8 cellular contexts compared by ENCODE assay signal in the genomic region with DNA sequence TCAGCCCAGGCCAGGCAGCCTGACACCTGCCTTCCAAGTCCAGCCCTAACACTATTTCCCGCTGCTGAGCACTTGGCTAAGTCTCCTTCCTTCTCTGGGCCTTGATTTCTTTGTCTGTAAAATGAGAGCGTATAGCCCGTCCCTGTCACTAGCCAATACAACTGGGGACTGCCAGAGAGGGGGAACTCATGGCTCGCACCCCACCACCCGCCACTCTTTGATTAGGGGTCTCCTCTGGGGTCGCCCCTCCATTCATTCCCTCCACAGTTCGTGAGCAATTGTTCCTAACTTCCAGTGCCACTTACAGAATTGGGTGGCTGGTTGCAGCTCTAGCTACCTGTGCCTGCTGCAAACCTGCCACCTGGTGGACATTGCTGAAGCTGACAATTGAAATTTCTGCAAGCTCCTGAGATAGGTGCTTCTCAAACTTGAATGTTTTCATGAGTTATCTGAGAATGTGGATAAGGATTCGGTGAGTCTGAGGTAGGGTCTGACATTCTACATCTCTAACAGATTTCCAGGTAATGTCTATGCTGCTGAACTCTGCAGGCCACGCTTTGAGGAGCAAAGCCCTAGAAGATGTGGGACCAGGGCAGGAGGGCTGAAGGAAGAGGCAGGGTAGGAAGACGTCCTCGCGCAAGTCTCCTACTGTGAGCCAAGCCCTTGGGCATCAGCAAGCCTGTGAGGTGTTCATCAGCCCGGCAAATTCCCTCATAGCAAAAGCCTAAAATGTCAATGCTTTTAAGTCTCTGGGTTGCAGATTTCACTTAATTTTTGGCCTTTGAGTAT. TPM values are rescaled to one million over a fixed set of nuclear protein-coding genes. Genes with fewer than 3 reads are reported as not detected.
A peak's percentile ranks its signal among the peaks of the same experiment; 100 is the strongest.
DNase-seq lines count a peak whose midpoint lies in the region; ATAC-seq, FAIRE-seq and TF ChIP-seq lines count a peak whose summit lies in the region.

No MANE protein-coding gene starts in this region.

- 57% methylated on average over 13 of the region's 13 CpGs; no CpG with 5 or more reads in 1 of the 2 experiments for WGBS in H1 (ENCODE audit: extremely low coverage in 1 of 2, insufficient coverage in 1 of 2, insufficient read length in 1 of 2, insufficient replicate concordance in 2 of 2, low coverage in 1 of 2, low lambda C conversion rate in 2 of 2, missing lambda C conversion rate in 1 of 2), 2 experiments
- no CpG with 5 or more reads among the region's 13 CpGs for WGBS in mesendoderm (ENCODE audit: extremely low coverage, insufficient coverage, low lambda C conversion rate)

- POLR2A ChIA-PET in HEK293T (lab: Yijun Ruan, JAX) (no interaction called here), H1 (lab: Charles Lee; ENCODE audit: partially characterized antibody) (no interaction called here)
- POLR2A ChIA-PET in activated CD8-positive, alpha-beta T cell treated with anti-CD3 and anti-CD28 coated beads, Interleukin-2, amount 10 ng/mL, durations not matched to agents 7 days and 5 days (lab: Charles Lee) = no interaction called here

- H2AK5ac ChIP-seq in H1 (ENCODE audit: low read depth, low read length) (no peak overlapping the region), mesendoderm (ENCODE audit: low read length) (no peak overlapping the region)

- peaks cover 7% of the 10 kb centered on the region for H3K27me3 ChIP-seq in CD4-positive, CD25-positive, alpha-beta regulatory T cell (ENCODE audit: control insufficient read depth, insufficient read depth, low read length)
- H3K27me3 ChIP-seq in H1 (replicated peaks in 1 of 4; ENCODE audit: control insufficient read depth in 3 of 4, extremely low read depth in 1 of 4, insufficient read depth in 3 of 4, low read length in 3 of 4) (no peaks in the 10 kb centered on the region), mesendoderm (ENCODE audit: insufficient read depth, low read length, poor library complexity) (no peaks in the 10 kb centered on the region)

- H3K79me2 ChIP-seq in H1 (ENCODE audit: control insufficient read depth in 1 of 2, insufficient read depth in 2 of 2, low read length in 2 of 2) (no peaks in the 10 kb centered on the region), mesendoderm (ENCODE audit: control insufficient read depth, insufficient read depth, low read length) (no peaks in the 10 kb centered on the region)

- H4K20me1 ChIP-seq in H1 (replicated peaks in 1 of 2; ENCODE audit: control insufficient read depth in 1 of 2, insufficient read depth in 2 of 2, low read length in 2 of 2) = no peaks in the 10 kb centered on the region

- H3K56ac ChIP-seq in H1 (replicated peaks; ENCODE audit: insufficient read length, low read depth, low read length) (no peak overlapping the region), mesendoderm (ENCODE audit: low read length) (no peak overlapping the region)

- H3K36me3 ChIP-seq in CD4-positive, CD25-positive, alpha-beta regulatory T cell (ENCODE audit: control insufficient read depth, insufficient read depth, low read length) = no peaks in the 10 kb centered on the region
- no peaks in the 10 kb centered on the region for H3K36me3 ChIP-seq in H1 (ENCODE audit: control insufficient read depth in 2 of 4, insufficient read depth in 4 of 4, low read length in 3 of 4)
- H3K36me3 ChIP-seq in mesendoderm (ENCODE audit: control insufficient read depth, insufficient read depth, low read length) = no peaks in the 10 kb centered on the region

- peak; percentile 42 to 76 (median 72) for DNase-seq in CD4-positive, CD25-positive, alpha-beta regulatory T cell
- peak; percentile 69 for DNase-seq in HEK293T (ENCODE audit: extremely low spot score)
- peak; percentile 29 for DNase-seq in NCI-H748 treated with DMSO at 0.1 percent for 48 hours (lab: John Stamatoyannopoulos, UW)
- peak; percentile 79 for DNase-seq in activated CD8-positive, alpha-beta T cell treated with anti-CD3 and anti-CD28 coated beads, Interleukin-2, amount 10 ng/mL, durations not matched to agents 7 days and 5 days
- peak in 1 of 2 experiments; percentile 83 for DNase-seq in H1 (ENCODE audit: low read depth in 1 of 2, low spot score in 2 of 2)
- DNase-seq in mesendoderm = peak; percentile 83
- DNase-seq in stimulated activated CD8-positive, alpha-beta memory T cell treated with anti-CD3 and anti-CD28 coated beads, Interleukin-4, amount 100 ng/mL, for 48 hours = peak; percentile 76

- H3K4ac ChIP-seq in H1 (replicated peaks; ENCODE audit: insufficient read length, low read depth, low read length) (no peak overlapping the region), mesendoderm (ENCODE audit: low read depth, low read length) (no peak overlapping the region)

- H2AFZ ChIP-seq in H1 (ENCODE audit: low read length) = peak overlapping the region; percentile 93

- no peak overlapping the region for H4K91ac ChIP-seq in H1 (replicated peaks; ENCODE audit: insufficient read length, low read length)

- H3K27ac Mint-ChIP-seq in CD4-positive, CD25-positive, alpha-beta regulatory T cell = no peak overlapping the region
- H3K27ac Mint-ChIP-seq in activated CD8-positive, alpha-beta T cell treated with anti-CD3 and anti-CD28 coated beads, Interleukin-2, amount 10 ng/mL, durations not matched to agents 7 days and 5 days = no peak overlapping the region

- H3K18ac ChIP-seq in H1 (ENCODE audit: extremely low read depth, low read length) (no peak overlapping the region), mesendoderm (ENCODE audit: low read length) (no peak overlapping the region)

- H3K9me3 ChIP-seq in CD4-positive, CD25-positive, alpha-beta regulatory T cell (ENCODE audit: control insufficient read depth in 2 of 2, low read length in 2 of 2) = no peaks in the 10 kb centered on the region
- no peaks in the 10 kb centered on the region for H3K9me3 ChIP-seq in H1 (ENCODE audit: insufficient read depth in 2 of 2, low read depth in 1 of 2, low read length in 1 of 2)

- peak; percentile 74 to 95 (median 95) for TF ChIP-seq CTCF in H1 (IDR thresholded peaks at IDR 0.05; ENCODE audit: control extremely low read depth in 1 of 3, insufficient read depth in 1 of 3, low read depth in 1 of 3, low read length in 3 of 3)

- no peaks in the 10 kb centered on the region for H3K9me3 Mint-ChIP-seq in CD4-positive, CD25-positive, alpha-beta regulatory T cell
- no peaks in the 10 kb centered on the region for H3K9me3 Mint-ChIP-seq in activated CD8-positive, alpha-beta T cell treated with anti-CD3 and anti-CD28 coated beads, Interleukin-2, amount 10 ng/mL, durations not matched to agents 7 days and 5 days (ENCODE audit: insufficient read depth)

- peak; percentile 98 for FAIRE-seq in H1 (lab: Jason Lieb, UNC)

- H2BK120ac ChIP-seq in H1 (replicated peaks; ENCODE audit: low read depth, low read length) = no peak overlapping the region
- H2BK120ac ChIP-seq in mesendoderm (ENCODE audit: low read depth, low read length) = no peak overlapping the region

- H4K5ac ChIP-seq in H1 (ENCODE audit: insufficient read length, low read depth, low read length) = no peak overlapping the region
- H4K5ac ChIP-seq in mesendoderm (ENCODE audit: low read length) = no peak overlapping the region

- TF ChIP-seq POLR2A in H1 (IDR thresholded peaks at IDR 0.05; ENCODE audit: control extremely low read depth in 1 of 2, low read depth in 2 of 2, low read length in 2 of 2) = no peak

- no peak overlapping the region for H2BK15ac ChIP-seq in H1 (ENCODE audit: low read length)
- H2BK15ac ChIP-seq in mesendoderm (replicated peaks; ENCODE audit: low read depth) = no peak overlapping the region

- H2BK5ac ChIP-seq in H1 (ENCODE audit: low read depth, low read length) (no peak overlapping the region), mesendoderm (ENCODE audit: low read length) (no peak overlapping the region)

- no peak overlapping the region for H2BK20ac ChIP-seq in H1 (ENCODE audit: low read length)

- H3K4me1 Mint-ChIP-seq in CD4-positive, CD25-positive, alpha-beta regulatory T cell = peaks cover 0 to 3% (median 3%) of the 10 kb centered on the region in 4 donors
- no peaks in the 10 kb centered on the region for H3K4me1 Mint-ChIP-seq in activated CD8-positive, alpha-beta T cell treated with anti-CD3 and anti-CD28 coated beads, Interleukin-2, amount 10 ng/mL, durations not matched to agents 7 days and 5 days (ENCODE audit: low read depth)

- H3K23ac ChIP-seq in H1 (ENCODE audit: insufficient read length) (no peak overlapping the region), mesendoderm (ENCODE audit: low read length) (no peak overlapping the region)

- peaks cover 6% of the 10 kb centered on the region for H3K27me3 Mint-ChIP-seq in CD4-positive, CD25-positive, alpha-beta regulatory T cell
- H3K27me3 Mint-ChIP-seq in activated CD8-positive, alpha-beta T cell treated with anti-CD3 and anti-CD28 coated beads, Interleukin-2, amount 10 ng/mL, durations not matched to agents 7 days and 5 days (ENCODE audit: low read depth) = peaks cover 6% of the 10 kb centered on the region

- H3K23me2 ChIP-seq in H1 (ENCODE audit: low read depth, low read length) = no peaks in the 10 kb centered on the region; the same call in 1 of the 2 replicates

- TF ChIP-seq RAD21 in H1 (IDR thresholded peaks at IDR 0.05 in 1 of 2, conservative IDR thresholded peaks at IDR 0.05 in 1 of 2; ENCODE audit: low read depth in 2 of 2, low read length in 2 of 2) = peak; percentile 84 to 90

- H3K27ac ChIP-seq in CD4-positive, CD25-positive, alpha-beta regulatory T cell (ENCODE audit: insufficient read depth, low read length, poor library complexity, severe bottlenecking) = no peak overlapping the region
- no peak overlapping the region for H3K27ac ChIP-seq in H1 (ENCODE audit: low read depth, low read length)
- no peak overlapping the region for H3K27ac ChIP-seq in mesendoderm (ENCODE audit: low read depth, low read length)

- H3K9ac ChIP-seq in H1 (replicated peaks in 1 of 4; ENCODE audit: extremely low read depth in 1 of 4, low read depth in 3 of 4, low read length in 3 of 4) = no peak overlapping the region
- H3K9ac ChIP-seq in mesendoderm (ENCODE audit: low read length) = no peak overlapping the region

- no peak overlapping the region for H3K4me3 ChIP-seq in CD4-positive, CD25-positive, alpha-beta regulatory T cell (ENCODE audit: low read depth, low read length)
- H3K4me3 ChIP-seq in H1 (ENCODE audit: extremely low read depth in 1 of 4, insufficient read depth in 2 of 4, low read depth in 3 of 4, low read length in 4 of 4) (no peak overlapping the region), mesendoderm (ENCODE audit: low read length) (no peak overlapping the region)

- H3K4me2 ChIP-seq in H1 (ENCODE audit: insufficient read depth in 1 of 2, low read depth in 2 of 2, low read length in 2 of 2) (no peak overlapping the region), mesendoderm (ENCODE audit: low read length) (no peak overlapping the region)

- CTCF ChIA-PET in HEK293T (lab: Yijun Ruan, JAX) (interaction anchor here (0.8 to 1.5 kb wide), 9 partner anchors 8 to 120 kb away, joined by 3 to 7 read pairs (median 3); a partner anchor contains a TSS), H1 (lab: Charles Lee; ENCODE audit: partially characterized antibody) (interaction anchor here (0.6 to 9.1 kb wide), 42 partner anchors 8 to 292 kb away, joined by 3 to 102 read pairs (median 4); a partner anchor contains a TSS)
- CTCF ChIA-PET in activated CD8-positive, alpha-beta T cell treated with anti-CD3 and anti-CD28 coated beads, Interleukin-2, amount 10 ng/mL, durations not matched to agents 7 days and 5 days (lab: Charles Lee) = interaction anchor here (0.7 to 10.3 kb wide), 41 partner anchors 8 to 284 kb away, joined by 3 to 129 read pairs (median 4); a partner anchor contains a TSS

- no peaks in the 10 kb centered on the region for H3K36me3 Mint-ChIP-seq in CD4-positive, CD25-positive, alpha-beta regulatory T cell
- H3K36me3 Mint-ChIP-seq in activated CD8-positive, alpha-beta T cell treated with anti-CD3 and anti-CD28 coated beads, Interleukin-2, amount 10 ng/mL, durations not matched to agents 7 days and 5 days (ENCODE audit: low read depth) = no peaks in the 10 kb centered on the region

- no peak for TF ChIP-seq EP300 in H1 (IDR thresholded peaks at IDR 0.05; ENCODE audit: borderline replicate concordance in 1 of 2, low read depth in 2 of 2, low read length in 2 of 2)

- no peak overlapping the region for H2BK12ac ChIP-seq in H1 (ENCODE audit: low read depth, low read length)

- ATAC-seq in CD4-positive, CD25-positive, alpha-beta regulatory T cell (ENCODE audit: low read depth in 2 of 2) = peak; percentile 67 to 75
- peak; percentile 88 for ATAC-seq in activated CD8-positive, alpha-beta T cell treated with anti-CD3 and anti-CD28 coated beads, Interleukin-2, amount 10 ng/mL, durations not matched to agents 7 days and 5 days
- no peak for ATAC-seq in GM19397 (IDR thresholded peaks at IDR 0.05; ENCODE audit: unreplicated experiment)

- no peak overlapping the region for H3K4me3 Mint-ChIP-seq in CD4-positive, CD25-positive, alpha-beta regulatory T cell
- no peak overlapping the region for H3K4me3 Mint-ChIP-seq in activated CD8-positive, alpha-beta T cell treated with anti-CD3 and anti-CD28 coated beads, Interleukin-2, amount 10 ng/mL, durations not matched to agents 7 days and 5 days

- no peaks in the 10 kb centered on the region for H3K79me1 ChIP-seq in H1 (ENCODE audit: low read depth, low read length)
- H3K79me1 ChIP-seq in mesendoderm (ENCODE audit: low read length) = no peaks in the 10 kb centered on the region

- no peak overlapping the region for H3K14ac ChIP-seq in H1 (ENCODE audit: insufficient read length)

- H3K4me1 ChIP-seq in CD4-positive, CD25-positive, alpha-beta regulatory T cell (ENCODE audit: control insufficient read depth, insufficient read depth, low read length, poor library complexity, severe bottlenecking) = no peaks in the 10 kb centered on the region
- H3K4me1 ChIP-seq in H1 (replicated peaks in 1 of 4; ENCODE audit: control insufficient read depth in 3 of 4, insufficient read depth in 4 of 4, low read length in 3 of 4) = no peaks in the 10 kb centered on the region
- no peaks in the 10 kb centered on the region for H3K4me1 ChIP-seq in mesendoderm (ENCODE audit: control insufficient read depth, low read depth, low read length)

- H4K8ac ChIP-seq in H1 (ENCODE audit: extremely low read depth, insufficient read depth, low read length) (no peak overlapping the region; the same call in 1 of the 2 replicates), mesendoderm (ENCODE audit: low read depth, low read length) (no peak overlapping the region)

RNA-seq across cellular contexts. Expression of a gene that starts 13.3 kb away (rescaled TPM):
- 6.5 TPM for total RNA-seq in CD4-positive, CD25-positive, alpha-beta regulatory T cell
- 10 to 100 TPM in 2 of 4 donors, 1 to 10 TPM in 2; 5.5 to 12.6 (median 8.7) TPM for polyA plus RNA-seq in CD4-positive, CD25-positive, alpha-beta regulatory T cell
- 1 to 10 TPM; 5.7 to 7.3 TPM for total RNA-seq in activated CD8-positive, alpha-beta T cell treated with anti-CD3 and anti-CD28 coated beads, Interleukin-2, amount 10 ng/mL, durations not matched to agents 7 days and 5 days
- 9.8 and 10.0 TPM in 2 replicates for total RNA-seq in H1 (2021; fragmentation: NEBNext Ultra II Directional; extraction: Animal tissue kit (Norgen Biotek cat#: 25700))
- polyA plus RNA-seq in H1 (2011; rRNA removed) = 5.0 and 5.4 TPM in 2 replicates
- 7.0 TPM for polyA plus RNA-seq in H1 (2011; cell fraction: cytosol; rRNA removed)
- 5.3 TPM for polyA plus RNA-seq in H1 (2011; cell fraction: nucleus; rRNA removed)
- polyA plus RNA-seq in H1 (2012, experiment 1 of 2) = 6.4 to 9.8 TPM (median 6.8 TPM) in 4 replicates
- polyA plus RNA-seq in H1 (2012, experiment 2 of 2) = 1.8 TPM
- polyA plus RNA-seq in H1 (2013, experiment 1 of 2) = 15.7 TPM
- polyA plus RNA-seq in H1 (2013, experiment 2 of 2) = 17.7 TPM
- polyA minus RNA-seq in H1 (2011; rRNA and poly(A)+ RNA removed) = 6.2 and 6.9 TPM in 2 replicates
- polyA minus RNA-seq in H1 (2011; cell fraction: cytosol; rRNA and poly(A)+ RNA removed) = 4.4 TPM
- 6.1 TPM for polyA minus RNA-seq in H1 (2011; cell fraction: nucleus; rRNA and poly(A)+ RNA removed)
- polyA plus RNA-seq in mesendoderm (2013, experiment 1 of 2) = 9.1 TPM
- polyA plus RNA-seq in mesendoderm (2013, experiment 2 of 2) = 8.9 TPM
